ENCODE assay signal across 20 cellular contexts in the genomic region with DNA sequence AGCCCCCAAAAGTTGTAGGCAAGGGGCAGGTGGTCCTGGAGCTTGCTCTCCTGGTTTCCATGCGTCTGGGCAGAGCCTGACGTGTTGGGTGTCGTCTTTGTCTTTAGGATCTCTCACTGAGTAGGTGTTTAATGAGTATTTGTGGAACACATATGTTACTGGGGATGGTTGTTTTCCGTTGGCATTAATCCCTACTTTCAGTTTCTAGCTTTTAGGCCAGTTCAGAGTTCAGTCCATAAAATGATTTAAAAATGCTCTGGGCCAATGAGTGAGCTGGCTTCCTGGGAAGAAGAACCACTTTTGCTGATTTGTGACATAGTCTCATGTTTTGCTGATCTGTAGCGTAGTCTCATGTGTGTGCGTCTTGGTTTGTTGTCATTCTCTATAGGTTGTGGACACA.
"Had no signal": no experiment of that assay in that cellular context is flagged by ENCODE, and none has a peak within 500 bp of the region (broad histone marks: within the 10 kb centered on the region; RNA-seq: fewer than 3 reads in every experiment).

No MANE protein-coding gene starts in this region.

- H3K4me2 ChIP-seq: SK-N-SH had no signal

- ATAC-seq: HepG2 had no signal

- H3K9me3 ChIP-seq: MG63, SK-N-SH had no signal

- DNase-seq: IMR-90, Karpas-422, KG1, MG63, NCI-H1092 treated with DMSO at 0.1 percent for 48 hours, NCI-H1436, NCI-H187, NCI-H2029, NCI-H2081 treated with DMSO at 0.1 percent for 48 hours, NCI-H2171, NCI-H226, NCI-H446, NCI-H510A, NCI-H524 treated with DMSO at 0.1 percent for 48 hours, NCI-H69, NCI-H774, RPMI8226, SHP77, SK-N-SH had no signal

- H3K4me3 ChIP-seq: MG63 had no signal

- H3K9ac ChIP-seq: SK-N-SH had no signal

- H3K27me3 ChIP-seq: MG63 had no signal
